Comparison of ENCODE assay signal across 24 cellular contexts in genomic region chr11:121953122-121953521, GRCh38.
DNase-seq lines count a peak whose midpoint lies in the region; ATAC-seq, FAIRE-seq and TF ChIP-seq lines count a peak whose summit lies in the region.
"Had no signal": no experiment of that assay in that cellular context is flagged by ENCODE, and none has a peak within 500 bp of the region (broad histone marks: within the 10 kb centered on the region; RNA-seq: fewer than 3 reads in every experiment).

No MANE protein-coding gene starts in this region.

- peak; percentile 90 for ATAC-seq in left lobe of liver
- ATAC-seq in SK-N-SH treated with all-trans-retinoic acid at 6 μM for 48 hours = no peak
- ATAC-seq: A549; CD8-positive, alpha-beta T cell; GM12878 had no signal

- H3K4me1 ChIP-seq in liver (ENCODE audit: control insufficient read depth in 4 of 4, insufficient read depth in 4 of 4, low read length in 3 of 4) = peaks cover 0 to 16% (median 9%) of the 10 kb centered on the region in 4 donors
- H3K4me1 ChIP-seq: A549; BLaER1 treated with 17β-estradiol and CSF1 and Interleukin-3, amounts not matched to agents 10 nM and 100 nM had no signal

- peak; percentile 36 for TF ChIP-seq RAD21 in liver (IDR thresholded peaks at IDR 0.05)

- no peaks in the 10 kb centered on the region for H3K9me3 ChIP-seq in liver (ENCODE audit: control insufficient read depth in 4 of 4, low read length in 3 of 4)
- H3K9me3 ChIP-seq: A549; BLaER1 treated with 17β-estradiol and CSF1 and Interleukin-3, amounts not matched to agents 10 nM and 100 nM had no signal

- no peaks in the 10 kb centered on the region for H3K27me3 ChIP-seq in liver (ENCODE audit: control insufficient read depth in 4 of 4, insufficient read depth in 4 of 4, low read length in 3 of 4)
- H3K27me3 ChIP-seq: BLaER1 treated with 17β-estradiol and CSF1 and Interleukin-3, amounts not matched to agents 10 nM and 100 nM had no signal

- H3K36me3 ChIP-seq in liver (ENCODE audit: control insufficient read depth in 4 of 4, insufficient read depth in 3 of 4, low read depth in 1 of 4, low read length in 3 of 4) = no peaks in the 10 kb centered on the region
- H3K36me3 ChIP-seq: BLaER1 treated with 17β-estradiol and CSF1 and Interleukin-3, amounts not matched to agents 10 nM and 100 nM had no signal

- FAIRE-seq in HTR-8/SVneo (lab: Jason Lieb, UNC) = peak; percentile 4
- FAIRE-seq: A549, GM12878, GM12892, GM19239 had no signal

- no peak for TF ChIP-seq CTCF in liver (IDR thresholded peaks at IDR 0.05; ENCODE audit: low read depth, low read length, missing input control)
- TF ChIP-seq CTCF in GM13977 (IDR thresholded peaks at IDR 0.05; ENCODE audit: extremely low read depth, insufficient read depth, missing control alignments) = no peak

- no peak overlapping the region for H3K9ac ChIP-seq in liver (ENCODE audit: low read depth in 1 of 2, low read length in 2 of 2)
- H3K9ac ChIP-seq: BLaER1 treated with 17β-estradiol and CSF1 and Interleukin-3, amounts not matched to agents 10 nM and 100 nM had no signal

- WGBS in liver = 39% methylated on average over 2 of the region's 2 CpGs

- no peak overlapping the region for H3K4me3 ChIP-seq in liver (ENCODE audit: low read depth in 1 of 3, low read length in 3 of 3)
- H3K4me3 ChIP-seq: A549; BLaER1 treated with 17β-estradiol and CSF1 and Interleukin-3, amounts not matched to agents 10 nM and 100 nM; GM12878 had no signal

- peak overlapping the region; percentile 22 to 31 for H3K27ac ChIP-seq in liver (ENCODE audit: low read depth in 1 of 2, low read length in 2 of 2)
- H3K27ac ChIP-seq: 22Rv1; A549; BLaER1 treated with 17β-estradiol and CSF1 and Interleukin-3, amounts not matched to agents 10 nM and 100 nM; C4-2B had no signal

- no peak for DNase-seq in HTR-8/SVneo (ENCODE audit: insufficient read length, low spot score)
- DNase-seq in left lobe of liver (ENCODE audit: low spot score) = no peak
- DNase-seq in GM13977 (ENCODE audit: low spot score) = no peak
- no peak for DNase-seq in COLO668 (lab: John Stamatoyannopoulos, UW; ENCODE audit: unreplicated experiment)
- DNase-seq: AML-193; CD4-positive, alpha-beta T cell; CD8-positive, alpha-beta T cell; COR-L47; DMS 273 treated with DMSO at 0.1 percent for 48 hours; DMS153; DMS53; DMS79; DND-41; EL; GDM1 had no signal

- in situ Hi-C loops in GM13977 (cut with MboI; ENCODE audit: low pct_unique_long_range_greater_than_20kb, low sequenced_read_pairs, unreplicated experiment) = no loop called here

TF ChIP-seq in liver, 16 proteins besides CTCF, POLR2A, EP300 and RAD21 (continues in another document):
- no peak for TF ChIP-seq EGR1 (IDR thresholded peaks at IDR 0.05; ENCODE audit: low read depth in 2 of 2)
- TF ChIP-seq GABPA (IDR thresholded peaks at IDR 0.05 in 1 of 2, conservative IDR thresholded peaks at IDR 0.05 in 1 of 2) = no peak
- TF ChIP-seq HNF4A (conservative IDR thresholded peaks at IDR 0.05) = peak; percentile 45 to 69
- peak; percentile 52 for TF ChIP-seq MAX (IDR thresholded peaks at IDR 0.05)
- peak; percentile 14 for TF ChIP-seq SP1 (IDR thresholded peaks at IDR 0.05)
- no peak for TF ChIP-seq NR2F2 (IDR thresholded peaks at IDR 0.05)
- TF ChIP-seq FOXA1 (IDR thresholded peaks at IDR 0.05) = no peak
- TF ChIP-seq RXRA (IDR thresholded peaks at IDR 0.05) = peak; percentile 45 to 80
- TF ChIP-seq TAF1 (conservative IDR thresholded peaks at IDR 0.05) = no peak
- TF ChIP-seq ATF3 (IDR thresholded peaks at IDR 0.05) = no peak
- TF ChIP-seq YY1 (IDR thresholded peaks at IDR 0.05) = no peak
- no peak for TF ChIP-seq ZBTB33 (IDR thresholded peaks at IDR 0.05)
- TF ChIP-seq FOXA2 (IDR thresholded peaks at IDR 0.05) = no peak

TF ChIP-seq in SK-N-SH treated with all-trans-retinoic acid at 6 μM for 48 hours, 23 proteins besides CTCF, POLR2A, EP300 and RAD21:
- TF ChIP-seq OSR1 (CRISPR knock-in tag; IDR thresholded peaks at IDR 0.05) (no peak), ZC3H10 (CRISPR knock-in tag; IDR thresholded peaks at IDR 0.05) (no peak), TSHZ2 (CRISPR knock-in tag; IDR thresholded peaks at IDR 0.05) (no peak), TCF4 (CRISPR knock-in tag; IDR thresholded peaks at IDR 0.05; ENCODE audit: borderline replicate concordance) (no peak), ARNTL (CRISPR knock-in tag; IDR thresholded peaks at IDR 0.05; ENCODE audit: borderline replicate concordance, low read depth) (no peak), SNAI2 (CRISPR knock-in tag; IDR thresholded peaks at IDR 0.05) (no peak), ZFP30 (CRISPR knock-in tag; IDR thresholded peaks at IDR 0.05) (no peak), PATZ1 (CRISPR knock-in tag; IDR thresholded peaks at IDR 0.05; ENCODE audit: borderline replicate concordance) (no peak), ZNF70 (CRISPR knock-in tag; IDR thresholded peaks at IDR 0.05) (no peak), POU6F1 (CRISPR knock-in tag; IDR thresholded peaks at IDR 0.05; ENCODE audit: borderline replicate concordance, low read depth) (no peak), GLIS3 (CRISPR knock-in tag; IDR thresholded peaks at IDR 0.05) (no peak), CREB5 (CRISPR knock-in tag; IDR thresholded peaks at IDR 0.05; ENCODE audit: low read depth) (no peak)
